In the genomic region with DNA sequence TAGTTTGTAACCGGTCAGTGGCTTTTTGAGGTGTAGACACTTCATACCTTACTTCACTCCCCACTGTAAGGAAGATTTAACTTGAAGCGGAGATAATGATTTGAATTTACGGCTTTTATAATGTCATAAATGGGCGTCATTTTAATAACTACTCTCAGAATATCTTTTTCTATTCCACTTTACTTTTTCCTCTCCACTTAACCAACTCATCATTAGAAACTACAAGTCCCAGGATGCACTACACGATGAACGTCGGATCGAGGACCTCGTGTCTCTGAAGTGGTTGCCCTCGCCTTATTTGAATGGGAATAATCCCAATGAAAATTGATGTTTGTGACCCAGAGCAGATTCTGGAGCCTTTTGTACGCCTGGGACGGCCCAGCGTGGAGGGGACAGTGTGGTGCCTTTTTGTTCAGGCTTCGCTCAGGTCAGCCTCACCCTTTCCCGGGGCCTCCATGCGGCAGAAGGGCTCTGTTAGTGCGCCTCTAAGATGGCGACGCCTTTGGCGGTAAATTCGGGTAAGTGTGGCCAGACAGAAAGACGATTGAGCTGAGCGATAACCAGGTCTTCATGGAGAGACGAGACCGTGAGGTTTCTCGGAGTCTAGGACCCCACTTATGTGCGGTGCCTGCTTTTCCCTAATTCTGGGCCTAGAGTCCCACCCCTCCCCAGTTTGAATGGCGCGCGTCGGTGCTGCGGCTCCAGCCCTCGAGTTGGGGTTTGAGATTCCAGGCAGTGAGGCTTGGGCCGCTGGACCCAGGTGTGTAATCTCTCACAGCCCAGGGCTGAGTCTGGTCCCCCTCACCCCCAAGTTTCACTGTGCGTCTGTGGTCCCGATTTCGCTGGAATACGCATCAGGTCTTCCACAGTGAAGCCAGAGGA, we compare ENCODE assay signal across 8 cellular contexts. TPM values are rescaled to one million over a fixed set of nuclear protein-coding genes. Genes with fewer than 3 reads are reported as not detected.
DNase-seq lines count a peak whose midpoint lies in the region; ATAC-seq and TF ChIP-seq lines count a peak whose summit lies in the region.

A gene with protein sequence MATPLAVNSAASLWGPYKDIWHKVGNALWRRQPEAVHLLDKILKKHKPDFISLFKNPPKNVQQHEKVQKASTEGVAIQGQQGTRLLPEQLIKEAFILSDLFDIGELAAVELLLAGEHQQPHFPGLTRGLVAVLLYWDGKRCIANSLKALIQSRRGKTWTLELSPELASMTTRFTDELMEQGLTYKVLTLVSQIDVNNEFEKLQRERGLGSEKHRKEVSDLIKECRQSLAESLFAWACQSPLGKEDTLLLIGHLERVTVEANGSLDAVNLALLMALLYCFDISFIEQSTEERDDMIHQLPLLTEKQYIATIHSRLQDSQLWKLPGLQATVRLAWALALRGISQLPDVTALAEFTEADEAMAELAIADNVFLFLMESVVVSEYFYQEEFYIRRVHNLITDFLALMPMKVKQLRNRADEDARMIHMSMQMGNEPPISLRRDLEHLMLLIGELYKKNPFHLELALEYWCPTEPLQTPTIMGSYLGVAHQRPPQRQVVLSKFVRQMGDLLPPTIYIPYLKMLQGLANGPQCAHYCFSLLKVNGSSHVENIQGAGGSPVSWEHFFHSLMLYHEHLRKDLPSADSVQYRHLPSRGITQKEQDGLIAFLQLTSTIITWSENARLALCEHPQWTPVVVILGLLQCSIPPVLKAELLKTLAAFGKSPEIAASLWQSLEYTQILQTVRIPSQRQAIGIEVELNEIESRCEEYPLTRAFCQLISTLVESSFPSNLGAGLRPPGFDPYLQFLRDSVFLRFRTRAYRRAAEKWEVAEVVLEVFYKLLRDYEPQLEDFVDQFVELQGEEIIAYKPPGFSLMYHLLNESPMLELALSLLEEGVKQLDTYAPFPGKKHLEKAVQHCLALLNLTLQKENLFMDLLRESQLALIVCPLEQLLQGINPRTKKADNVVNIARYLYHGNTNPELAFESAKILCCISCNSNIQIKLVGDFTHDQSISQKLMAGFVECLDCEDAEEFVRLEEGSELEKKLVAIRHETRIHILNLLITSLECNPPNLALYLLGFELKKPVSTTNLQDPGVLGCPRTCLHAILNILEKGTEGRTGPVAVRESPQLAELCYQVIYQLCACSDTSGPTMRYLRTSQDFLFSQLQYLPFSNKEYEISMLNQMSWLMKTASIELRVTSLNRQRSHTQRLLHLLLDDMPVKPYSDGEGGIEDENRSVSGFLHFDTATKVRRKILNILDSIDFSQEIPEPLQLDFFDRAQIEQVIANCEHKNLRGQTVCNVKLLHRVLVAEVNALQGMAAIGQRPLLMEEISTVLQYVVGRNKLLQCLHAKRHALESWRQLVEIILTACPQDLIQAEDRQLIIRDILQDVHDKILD (N-terminal part only) (plus strand): TSS at position 463 of the 882 bp plus-strand sequence. CDS start 28 bp downstream, at position 491.

- no peak for TF ChIP-seq CTCF in HFF-Myc (IDR thresholded peaks at IDR 0.05; ENCODE audit: low read depth, low read length, missing control alignments)
- TF ChIP-seq CTCF in SK-N-SH (IDR thresholded peaks at IDR 0.05), result no peak
- TF ChIP-seq CTCF in osteoblast (IDR thresholded peaks at IDR 0.05; ENCODE audit: extremely low read depth, low read depth, low read length), result no peak
- peak; percentile 18 for TF ChIP-seq CTCF in thoracic aorta (IDR thresholded peaks at IDR 0.05)

- no peak for TF ChIP-seq EP300 in SK-N-SH (IDR thresholded peaks at IDR 0.05; ENCODE audit: borderline replicate concordance in 1 of 2, low read depth in 1 of 2, low read length in 1 of 2)

- peaks cover 2% of the 10 kb centered on the region for H3K27me3 Mint-ChIP-seq in activated naive CD4-positive, alpha-beta T cell treated with anti-CD3 and anti-CD28 coated beads, Interleukin-2, amount 50 U/mL, for 24 hours

- H3K27me3 ChIP-seq in SK-N-SH (ENCODE audit: insufficient read depth) (no peaks in the 10 kb centered on the region), osteoblast (ENCODE audit: insufficient read depth, low read length) (no peaks in the 10 kb centered on the region), thoracic aorta (replicated peaks; ENCODE audit: insufficient read depth) (no peaks in the 10 kb centered on the region)

- no peaks in the 10 kb centered on the region for H3K9me3 Mint-ChIP-seq in activated naive CD4-positive, alpha-beta T cell treated with anti-CD3 and anti-CD28 coated beads, Interleukin-2, amount 50 U/mL, for 24 hours

- H3K36me3 ChIP-seq in SK-N-SH (replicated peaks in 1 of 2; ENCODE audit: control insufficient read depth in 1 of 2, insufficient read depth in 2 of 2, low read length in 1 of 2) (peaks cover 0 to 5% of the 10 kb centered on the region in 2 experiments), osteoblast (ENCODE audit: insufficient read depth, low read length) (no peaks in the 10 kb centered on the region), thoracic aorta (no peaks in the 10 kb centered on the region)

- H3K4me2 ChIP-seq in SK-N-SH, result peak within 1 kb of the TSS; percentile 93
- H3K4me2 ChIP-seq in osteoblast (ENCODE audit: insufficient read depth, low read length), result peak within 1 kb of the TSS; percentile 96

- peaks cover 13% of the 10 kb centered on the region for H3F3A ChIP-seq in SK-N-SH (replicated peaks; ENCODE audit: insufficient read depth)

- peak; percentile 60 for DNase-seq in HFF-Myc (ENCODE audit: extremely low read depth, low read depth)
- peak; percentile 79 for DNase-seq in MV-4-11 (lab: John Stamatoyannopoulos, UW)
- peak; percentile 85 for DNase-seq in SK-N-SH
- DNase-seq in glomerular visceral epithelial cell (ENCODE audit: extremely low spot score), result peak; percentile 75
- DNase-seq in osteoblast (ENCODE audit: insufficient read length, low spot score, missing footprints), result peak; percentile 92
- peak; percentile 19 for DNase-seq in thoracic aorta (ENCODE audit: low spot score)

- H3K9me2 ChIP-seq in SK-N-SH, result no peaks in the 10 kb centered on the region

- WGBS in SK-N-SH (ENCODE audit: low lambda C conversion rate), result 3% methylated on average over 29 of the region's 38 CpGs

- H3K27ac ChIP-seq in SK-N-SH (ENCODE audit: low read depth in 2 of 2, low read length in 1 of 2) (peak within 1 kb of the TSS; percentile 85 to 97), osteoblast (ENCODE audit: low read depth, low read length) (peak within 1 kb of the TSS; percentile 98), thoracic aorta (peak within 1 kb of the TSS; percentile 88 to 92)

- CTCF ChIA-PET in SK-N-SH (lab: Yijun Ruan, JAX), result interaction anchor here (0.7 to 2.5 kb wide), 11 partner anchors 12 to 282 kb away, joined by 3 to 16 read pairs (median 5); no protein-coding TSS in a partner anchor

- peak within 1 kb of the TSS; percentile 37 for H3K27ac Mint-ChIP-seq in activated naive CD4-positive, alpha-beta T cell treated with anti-CD3 and anti-CD28 coated beads, Interleukin-2, amount 50 U/mL, for 24 hours

- H3K79me2 ChIP-seq in SK-N-SH (ENCODE audit: insufficient read depth) (peaks cover 49% of the 10 kb centered on the region), osteoblast (ENCODE audit: insufficient read depth, low read length) (peaks cover 46% of the 10 kb centered on the region)

- POLR2A ChIA-PET in SK-N-SH (lab: Yijun Ruan, JAX), result interaction anchor here (1.0 to 1.5 kb wide), 2 partner anchors 34 to 48 kb away, joined by 3 read pairs; no protein-coding TSS in a partner anchor

- H4K20me1 ChIP-seq in SK-N-SH (ENCODE audit: insufficient read depth), result no peaks in the 10 kb centered on the region
- H4K20me1 ChIP-seq in osteoblast (ENCODE audit: insufficient read depth, low read length), result peaks cover 3% of the 10 kb centered on the region

- H3K9ac ChIP-seq in SK-N-SH, result peak within 1 kb of the TSS; percentile 92

- no peak for TF ChIP-seq RAD21 in SK-N-SH (IDR thresholded peaks at IDR 0.05; ENCODE audit: low read length)

- H3K4me1 ChIP-seq in SK-N-SH (ENCODE audit: control insufficient read depth in 1 of 2, insufficient read depth in 2 of 2, low read depth in 1 of 2, low read length in 1 of 2) (peaks cover 0 to 3% of the 10 kb centered on the region in 2 experiments; a peak in 2 of 4 replicates), osteoblast (ENCODE audit: insufficient read depth, low read length) (peaks cover 9% of the 10 kb centered on the region), thoracic aorta (ENCODE audit: control insufficient read depth in 1 of 2, low read depth in 2 of 2) (peaks cover 8 to 17% of the 10 kb centered on the region in 2 donors)

- H2AFZ ChIP-seq in SK-N-SH (ENCODE audit: low read depth), result peak within 1 kb of the TSS; percentile 88
- H2AFZ ChIP-seq in osteoblast (ENCODE audit: low read length), result peak within 1 kb of the TSS; percentile 100

- no peaks in the 10 kb centered on the region for H3K9me3 ChIP-seq in SK-N-SH
- no peaks in the 10 kb centered on the region for H3K9me3 ChIP-seq in osteoblast (ENCODE audit: low read depth, low read length)
- H3K9me3 ChIP-seq in thoracic aorta, result no peaks in the 10 kb centered on the region

- peaks cover 19% of the 10 kb centered on the region for H3K4me1 Mint-ChIP-seq in activated naive CD4-positive, alpha-beta T cell treated with anti-CD3 and anti-CD28 coated beads, Interleukin-2, amount 50 U/mL, for 24 hours

- H3K4me3 Mint-ChIP-seq in activated naive CD4-positive, alpha-beta T cell treated with anti-CD3 and anti-CD28 coated beads, Interleukin-2, amount 50 U/mL, for 24 hours, result no peak within 1 kb of the TSS

- H3K36me3 Mint-ChIP-seq in activated naive CD4-positive, alpha-beta T cell treated with anti-CD3 and anti-CD28 coated beads, Interleukin-2, amount 50 U/mL, for 24 hours, result peaks cover 2% of the 10 kb centered on the region

- H3K4me3 ChIP-seq in GM08714 (ENCODE audit: low read length), result peak within 1 kb of the TSS; percentile 92
- H3K4me3 ChIP-seq in HFF-Myc (replicated peaks; ENCODE audit: low read depth, low read length), result peak within 1 kb of the TSS; percentile 85
- peak within 1 kb of the TSS; percentile 83 to 92 for H3K4me3 ChIP-seq in SK-N-SH (ENCODE audit: low read depth in 2 of 2, low read length in 1 of 2)
- peak within 1 kb of the TSS; percentile 95 for H3K4me3 ChIP-seq in osteoblast (ENCODE audit: insufficient read depth, low read length)
- H3K4me3 ChIP-seq in thoracic aorta, result peak within 1 kb of the TSS; percentile 78

- peak; percentile 95 for ATAC-seq in thoracic aorta (ENCODE audit: insufficient number of reproducible peaks, low FRiP score, low read depth)

TF ChIP-seq in SK-N-SH, 30 proteins besides CTCF, POLR2A, EP300 and RAD21 (continues in another document):
- TF ChIP-seq RCOR1 (IDR thresholded peaks at IDR 0.05; ENCODE audit: low read length) (peak; percentile 56; the same call in 1 of the 2 replicates), ELF1 (IDR thresholded peaks at IDR 0.05) (no peak; the same call in 1 of the 2 replicates), POLR2AphosphoS5 (IDR thresholded peaks at IDR 0.05; ENCODE audit: low read depth, low read length) (peak; percentile 96), FOXJ3 (CRISPR knock-in tag; IDR thresholded peaks at IDR 0.05) (peak; percentile 59; the same call in 1 of the 2 replicates), FOSL2 (IDR thresholded peaks at IDR 0.05; ENCODE audit: borderline replicate concordance, low read depth) (no peak), JUND (IDR thresholded peaks at IDR 0.05) (no peak)

RNA-seq across cellular contexts. Expression of the gene that starts here (rescaled TPM):
- polyA plus RNA-seq in SK-N-SH (2012; rRNA removed), result 48.2 and 60.8 TPM in 2 replicates
- polyA plus RNA-seq in SK-N-SH (2012; cell fraction: cytosol; rRNA removed), result 51.5 and 51.9 TPM in 2 replicates
- 60.3 and 92.0 TPM in 2 replicates for polyA plus RNA-seq in SK-N-SH (2012; cell fraction: nucleus; rRNA removed)
- total RNA-seq in osteoblast (29.5 and 33.7 TPM in 2 replicates), thoracic aorta (10 to 100 TPM; 28.3 to 30.1 TPM)

Comparison
In these comparisons a context has a peak if more than half of its experiments do, and no peak if none do; other contexts are left out.
1. Peak in every context shown above with its lines: DNase-seq, ATAC-seq, H3K4me3 ChIP-seq and H3K27ac ChIP-seq.
2. DNase-seq: peak in every context shown above with its lines; median percentile 92 in osteoblast; 85 in SK-N-SH; 79 in MV-4-11; 75 in glomerular visceral epithelial cell; 60 in HFF-Myc; 19 in thoracic aorta.